Comparison of ENCODE assay signal across 16 cellular contexts in genomic region chr4:104907074-104907649, GRCh38.
DNase-seq lines count a peak whose midpoint lies in the region; ATAC-seq, FAIRE-seq and TF ChIP-seq lines count a peak whose summit lies in the region.
"Had no signal": no experiment of that assay in that cellular context is flagged by ENCODE, and none has a peak within 500 bp of the region (broad histone marks: within the 10 kb centered on the region; RNA-seq: fewer than 3 reads in every experiment).

No MANE protein-coding gene starts in this region.

- BruUV-seq in HepG2 (replicated peaks; lab: Mats Ljungman, UMichigan): no TSS peak

- H3K79me2 ChIP-seq in HepG2 (ENCODE audit: insufficient read depth, low read length) (no peaks in the 10 kb centered on the region), mesendoderm (ENCODE audit: control insufficient read depth, insufficient read depth, low read length) (no peaks in the 10 kb centered on the region)

- no peak overlapping the region for H2BK120ac ChIP-seq in mesendoderm (ENCODE audit: low read depth, low read length)

- no peaks in the 10 kb centered on the region for H4K20me1 ChIP-seq in HepG2 (ENCODE audit: insufficient read depth, low read length)

- TF ChIP-seq CTCF in liver (IDR thresholded peaks at IDR 0.05; ENCODE audit: low read depth, low read length, missing input control): no peak
- no peak for TF ChIP-seq CTCF in HepG2 (CRISPR knock-in tag; IDR thresholded peaks at IDR 0.05)
- 0 out of 2 replicates have a peak, but pooled peaks have one; percentile 10 for TF ChIP-seq CTCF in VCaP (conservative IDR thresholded peaks at IDR 0.05)

- H3K4me3 ChIP-seq in liver (ENCODE audit: low read depth in 1 of 3, low read length in 3 of 3): peak overlapping the region in 2 of 3 donors; percentile 79 to 81
- H3K4me3 ChIP-seq in HepG2 (replicated peaks in 1 of 3; ENCODE audit: insufficient read depth in 1 of 3, low read depth in 2 of 3, low read length in 3 of 3): no peak overlapping the region
- no peak overlapping the region for H3K4me3 ChIP-seq in mesendoderm (ENCODE audit: low read length)
- H3K4me3 ChIP-seq: HAP-1 had no signal

- H2AFZ ChIP-seq in HepG2 (ENCODE audit: low read length): no peak overlapping the region

- TF ChIP-seq POLR2A in HepG2 (IDR thresholded peaks at IDR 0.05; ENCODE audit: insufficient read depth in 1 of 2, low read depth in 2 of 2, low read length in 2 of 2): no peak

- H3K56ac ChIP-seq in mesendoderm (ENCODE audit: low read length): no peak overlapping the region

- TF ChIP-seq RAD21 in liver (IDR thresholded peaks at IDR 0.05): no peak
- no peak for TF ChIP-seq RAD21 in HepG2 (CRISPR knock-in tag; IDR thresholded peaks at IDR 0.05)

- H2AK5ac ChIP-seq in mesendoderm (ENCODE audit: low read length): no peak overlapping the region

- H3K9ac ChIP-seq in liver (ENCODE audit: low read depth in 1 of 2, low read length in 2 of 2) (no peak overlapping the region), HepG2 (ENCODE audit: insufficient read depth, low read depth, low read length) (no peak overlapping the region), mesendoderm (ENCODE audit: low read length) (no peak overlapping the region)

- H3K18ac ChIP-seq in mesendoderm (ENCODE audit: low read length): no peak overlapping the region

- H4K8ac ChIP-seq in mesendoderm (ENCODE audit: low read depth, low read length): no peak overlapping the region

- no peak overlapping the region for H3K23ac ChIP-seq in mesendoderm (ENCODE audit: low read length)

- POLR2A ChIA-PET in HepG2 (lab: Yijun Ruan, JAX): no interaction called here

- 87% methylated on average over 12 of the region's 12 CpGs for WGBS in liver
- WGBS in HepG2 (ENCODE audit: low lambda C conversion rate): 43% methylated on average over 12 of the region's 12 CpGs
- WGBS in mesendoderm (ENCODE audit: extremely low coverage, insufficient coverage, low lambda C conversion rate): no CpG with 5 or more reads among the region's 12 CpGs

- H2BK15ac ChIP-seq in mesendoderm (replicated peaks; ENCODE audit: low read depth): no peak overlapping the region

- no peak overlapping the region for H4K5ac ChIP-seq in mesendoderm (ENCODE audit: low read length)

- H2BK5ac ChIP-seq in mesendoderm (ENCODE audit: low read length): no peak overlapping the region

- CTCF ChIA-PET in HepG2 (lab: Yijun Ruan, JAX; ENCODE audit: low intra/inter-chr PET ratio, low total read pairs): no interaction called here

- H3K4ac ChIP-seq in mesendoderm (ENCODE audit: low read depth, low read length): no peak overlapping the region

- H3K4me2 ChIP-seq in HepG2 (ENCODE audit: low read depth, low read length) (no peak overlapping the region), mesendoderm (ENCODE audit: low read length) (no peak overlapping the region)

- H3K9me3 ChIP-seq in liver (ENCODE audit: control insufficient read depth in 4 of 4, low read length in 3 of 4) (no peaks in the 10 kb centered on the region), HepG2 (ENCODE audit: low read length) (no peaks in the 10 kb centered on the region)
- H3K9me3 ChIP-seq: HAP-1 had no signal

- no peak for DNase-seq in HepG2 (ENCODE audit: low spot score)
- peak; percentile 38 for DNase-seq in mesendoderm
- DNase-seq in NCI-H1694 (lab: John Stamatoyannopoulos, UW): no peak
- no peak for DNase-seq in caudate nucleus (lab: John Stamatoyannopoulos, UW)
- no peak for DNase-seq in NAMALWA (ENCODE audit: low spot score)
- DNase-seq: 8988T; GDM1; KBM-7; NCI-H187; NK-92 treated with Interleukin-12 subunit alpha and Interleukin-12 subunit beta, amount 100 ng/mL, for 24 hours; RPMI8226; SHP77 treated with DMSO at 0.1 percent for 48 hours had no signal

- TF ChIP-seq EP300 in HepG2 (IDR thresholded peaks at IDR 0.05; ENCODE audit: low read depth in 2 of 2, low read length in 2 of 2) (no peak), HepG2 (CRISPR knock-in tag; IDR thresholded peaks at IDR 0.05; ENCODE audit: borderline replicate concordance) (no peak)

- in situ Hi-C loops in HepG2 (cut with HindIII; ENCODE audit: extremely low pct_ligation_motif_present, low pct_unique_long_range_greater_than_20kb): loop anchor here (25.0 kb wide), 1 partner anchor 555 kb away; the partner anchor contains the start of gene PPA2

- H3K79me1 ChIP-seq in mesendoderm (ENCODE audit: low read length): no peaks in the 10 kb centered on the region

- intact Hi-C loops in HepG2 (cut with micrococcal nuclease; ENCODE audit: unreplicated experiment): no loop called here

- H3K36me3 ChIP-seq in liver (ENCODE audit: control insufficient read depth in 4 of 4, insufficient read depth in 3 of 4, low read depth in 1 of 4, low read length in 3 of 4) (no peaks in the 10 kb centered on the region), HepG2 (replicated peaks in 1 of 2; ENCODE audit: control insufficient read depth in 1 of 2, insufficient read depth in 2 of 2, low read length in 2 of 2) (no peaks in the 10 kb centered on the region), mesendoderm (ENCODE audit: control insufficient read depth, insufficient read depth, low read length) (no peaks in the 10 kb centered on the region)
- H3K36me3 ChIP-seq: HAP-1 had no signal

- H3K27ac ChIP-seq in liver (ENCODE audit: low read depth in 1 of 2, low read length in 2 of 2) (peak overlapping the region; percentile 48 to 70), HepG2 (ENCODE audit: extremely low read length, insufficient read depth, low read length) (no peak overlapping the region), VCaP (no peak overlapping the region), mesendoderm (ENCODE audit: low read depth, low read length) (no peak overlapping the region), caudate nucleus (ENCODE audit: low read depth, low read length) (no peak overlapping the region)

- no peak for ATAC-seq in HepG2
- no peak for ATAC-seq in HG02981 (IDR thresholded peaks at IDR 0.05; ENCODE audit: unreplicated experiment)

- H3K4me1 ChIP-seq in liver (ENCODE audit: control insufficient read depth in 4 of 4, insufficient read depth in 4 of 4, low read length in 3 of 4) (peaks cover 2 to 45% (median 27%) of the 10 kb centered on the region in 4 donors), HepG2 (ENCODE audit: insufficient read depth, low read length) (no peaks in the 10 kb centered on the region), mesendoderm (ENCODE audit: control insufficient read depth, low read depth, low read length) (no peaks in the 10 kb centered on the region)
- H3K4me1 ChIP-seq: HAP-1 had no signal

- FAIRE-seq in HepG2 (lab: Jason Lieb, UNC): no peak

- H3K27me3 ChIP-seq in liver (ENCODE audit: control insufficient read depth in 4 of 4, insufficient read depth in 4 of 4, low read length in 3 of 4): no peaks in the 10 kb centered on the region
- no peaks in the 10 kb centered on the region for H3K27me3 ChIP-seq in HepG2 (ENCODE audit: control insufficient read depth in 1 of 2, insufficient read depth in 2 of 2, low read length in 2 of 2)
- peaks cover 9% of the 10 kb centered on the region for H3K27me3 ChIP-seq in mesendoderm (ENCODE audit: insufficient read depth, low read length, poor library complexity)

TF ChIP-seq in liver, 16 proteins besides CTCF, POLR2A, EP300 and RAD21 (continues in another document):
- TF ChIP-seq YY1 (IDR thresholded peaks at IDR 0.05) (no peak), FOXA2 (IDR thresholded peaks at IDR 0.05) (no peak), ZBTB33 (IDR thresholded peaks at IDR 0.05) (no peak), HNF4A (conservative IDR thresholded peaks at IDR 0.05) (no peak), TAF1 (conservative IDR thresholded peaks at IDR 0.05) (no peak), FOXA1 (IDR thresholded peaks at IDR 0.05) (no peak), ATF3 (IDR thresholded peaks at IDR 0.05) (no peak)

TF ChIP-seq in HepG2, 621 proteins besides CTCF, POLR2A, EP300 and RAD21 (continues in another document):
- TF ChIP-seq ZNF782 (CRISPR knock-in tag; IDR thresholded peaks at IDR 0.05; ENCODE audit: borderline replicate concordance): no peak
- TF ChIP-seq SIN3A (IDR thresholded peaks at IDR 0.05; ENCODE audit: borderline replicate concordance, low read depth, low read length): no peak
- TF ChIP-seq SNAI1 (CRISPR knock-in tag; IDR thresholded peaks at IDR 0.05; ENCODE audit: borderline replicate concordance): no peak
- no peak for TF ChIP-seq GATA4 (IDR thresholded peaks at IDR 0.05; ENCODE audit: borderline replicate concordance, low read depth)
- TF ChIP-seq IKZF5 (CRISPR knock-in tag; IDR thresholded peaks at IDR 0.05): no peak
- TF ChIP-seq ZNF776 (CRISPR knock-in tag; IDR thresholded peaks at IDR 0.05): no peak
- no peak for TF ChIP-seq ZFP36L1 (CRISPR knock-in tag; IDR thresholded peaks at IDR 0.05)
- TF ChIP-seq HMGXB4 (CRISPR knock-in tag; IDR thresholded peaks at IDR 0.05; ENCODE audit: borderline replicate concordance in 1 of 2, low read depth in 1 of 2): no peak
- no peak for TF ChIP-seq THAP11 (CRISPR knock-in tag; IDR thresholded peaks at IDR 0.05)
- TF ChIP-seq KLF11 (CRISPR knock-in tag; IDR thresholded peaks at IDR 0.05): no peak
- no peak for TF ChIP-seq ZNF549 (CRISPR knock-in tag; IDR thresholded peaks at IDR 0.05)
- no peak for TF ChIP-seq ZNF816 (CRISPR knock-in tag; IDR thresholded peaks at IDR 0.05; ENCODE audit: borderline replicate concordance)
- TF ChIP-seq ONECUT2 (CRISPR knock-in tag; IDR thresholded peaks at IDR 0.05): no peak
- no peak for TF ChIP-seq ZNF12 (CRISPR knock-in tag; IDR thresholded peaks at IDR 0.05)

Comparison
In these comparisons a context has a peak if more than half of its experiments do, and no peak if none do; other contexts are left out.
1. H3K27ac ChIP-seq: peak in liver (2 of 2); none in HepG2 (single experiment), VCaP (single experiment), mesendoderm (single experiment) and caudate nucleus (single experiment).
2. H3K4me3 ChIP-seq: peak in liver (2 of 3); none in HepG2 (0 of 3) and mesendoderm (single experiment).